8 cellular contexts compared by ENCODE assay signal in the genomic region with DNA sequence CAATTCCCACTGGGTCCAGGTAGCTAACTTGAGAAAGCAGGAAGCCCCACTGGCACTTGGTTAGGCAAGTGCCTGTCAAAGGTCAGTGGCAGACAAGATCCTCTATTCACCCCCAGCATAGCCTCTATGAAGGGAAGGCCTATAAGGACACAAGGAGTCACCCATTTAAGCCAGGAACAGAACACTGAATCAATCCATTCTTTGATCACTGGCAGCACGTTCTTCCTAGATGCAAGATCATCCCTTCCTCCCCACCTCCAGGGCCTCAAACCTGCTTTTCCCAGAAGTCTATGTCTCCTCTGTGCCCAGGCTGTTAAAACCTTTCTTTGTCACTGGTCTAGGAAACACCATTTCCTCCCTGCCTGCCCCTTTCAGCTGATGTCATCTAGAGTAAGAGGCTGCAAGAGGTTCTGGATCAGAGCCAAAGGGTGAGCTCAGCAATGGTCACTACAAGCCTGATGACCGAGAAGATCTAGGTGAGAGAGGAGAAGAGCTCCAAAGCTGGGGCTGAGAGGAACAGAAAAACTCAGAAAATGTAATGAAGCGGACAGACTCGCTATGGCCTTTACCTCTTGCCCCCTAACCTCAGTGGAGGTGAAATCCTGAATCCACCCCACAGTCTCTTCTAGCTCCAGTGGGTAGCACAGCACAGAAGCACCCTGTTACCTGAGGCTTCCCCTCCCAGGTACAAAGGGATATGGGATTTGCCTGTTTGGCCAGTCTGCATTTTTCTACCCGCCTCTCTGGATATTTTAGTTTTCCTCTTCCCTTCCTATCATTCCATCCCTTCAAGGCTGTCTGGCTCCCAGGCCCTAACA. TPM values are rescaled to one million over a fixed set of nuclear protein-coding genes. Genes with fewer than 3 reads are reported as not detected.
DNase-seq lines count a peak whose midpoint lies in the region; ATAC-seq, FAIRE-seq and TF ChIP-seq lines count a peak whose summit lies in the region.

No MANE protein-coding gene starts in this region.

- H3K36me3 ChIP-seq in endothelial cell of umbilical vein (ENCODE audit: control insufficient read depth in 2 of 2, extremely low read depth in 1 of 2, insufficient read depth in 2 of 2, low read length in 2 of 2) (peaks cover 16 to 30% of the 10 kb centered on the region in 2 experiments), vagina (peaks cover 0 to 37% of the 10 kb centered on the region in 2 donors)

- peaks cover 27% of the 10 kb centered on the region for H3K79me2 ChIP-seq in endothelial cell of umbilical vein (ENCODE audit: control insufficient read depth, insufficient read depth, low read length)

- H3K27me3 ChIP-seq in endothelial cell of umbilical vein (ENCODE audit: control insufficient read depth in 2 of 2, insufficient read depth in 2 of 2, low read length in 2 of 2) (no peaks in the 10 kb centered on the region), vagina (no peaks in the 10 kb centered on the region)

- TSS peak; percentile 70 for BruUV-seq in endothelial cell of umbilical vein (replicated peaks; lab: Mats Ljungman, UMichigan)

- CTCF ChIA-PET in endothelial cell of umbilical vein (lab: Charles Lee): interaction anchor here (0.9 to 1.4 kb wide), 5 partner anchors 9 to 451 kb away, joined by 3 to 9 read pairs (median 4); partner anchors contain the start of gene MAD2L1BP

- peak; percentile 96 for DNase-seq in COLO829 (ENCODE audit: low spot score)
- DNase-seq in HTR-8/SVneo (ENCODE audit: insufficient read length, low spot score): peak; percentile 86
- peak; percentile 92 for DNase-seq in endothelial cell of umbilical vein (ENCODE audit: low read depth, low spot score)
- DNase-seq in mucosa of gallbladder (ENCODE audit: low spot score): peak; percentile 88
- no peak for DNase-seq in vagina (ENCODE audit: extremely low spot score in 2 of 2)
- no peak for DNase-seq in D721Med (ENCODE audit: insufficient read length, low spot score)

- FAIRE-seq in HTR-8/SVneo (lab: Jason Lieb, UNC): no peak
- FAIRE-seq in endothelial cell of umbilical vein (lab: Jason Lieb, UNC): peak; percentile 100
- FAIRE-seq in D721Med (lab: Jason Lieb, UNC): no peak

- no peaks in the 10 kb centered on the region for H3K9me1 ChIP-seq in endothelial cell of umbilical vein (replicated peaks; ENCODE audit: control insufficient read depth, extremely low read depth, insufficient read depth, low read length)

- H3K4me3 ChIP-seq in endothelial cell of umbilical vein (replicated peaks in 1 of 3; ENCODE audit: insufficient read depth in 1 of 3, low read depth in 1 of 3, low read length in 3 of 3) (peak overlapping the region in 2 of 3 experiments; percentile 2 to 39), vagina (peak overlapping the region; percentile 17 to 91)

- H3K9ac ChIP-seq in endothelial cell of umbilical vein (replicated peaks; ENCODE audit: extremely low read depth, insufficient read depth, low read length): peak overlapping the region; percentile 89

- no peak overlapping the region for H2AFZ ChIP-seq in endothelial cell of umbilical vein (ENCODE audit: low read depth, low read length)

- POLR2A ChIA-PET in endothelial cell of umbilical vein (lab: Charles Lee): no interaction called here

- dilution Hi-C loops in endothelial cell of umbilical vein (cut with MboI; ENCODE audit: extremely low pct_ligation_motif_present, low sequenced_read_pairs): no loop called here

- peak overlapping the region; percentile 55 for H3K4me2 ChIP-seq in endothelial cell of umbilical vein (ENCODE audit: insufficient read depth, low read length)

- H3K9me3 ChIP-seq in endothelial cell of umbilical vein (replicated peaks; ENCODE audit: control insufficient read depth, insufficient read depth, low read length): no peaks in the 10 kb centered on the region
- no peaks in the 10 kb centered on the region for H3K9me3 ChIP-seq in vagina

- intact Hi-C loops in endothelial cell of umbilical vein (cut with micrococcal nuclease): loop anchor here (2.0 to 5.0 kb wide), 2 partner anchors 50 to 200 kb away; partner anchors contain the start of genes ABCC10, POLH and XPO5
- intact Hi-C loops in vagina (cut with DNase I): loop anchor here (5.0 kb wide), 1 partner anchor 145 kb away; the partner anchor contains the start of gene VEGFA

- peaks cover 25% of the 10 kb centered on the region for H3K4me1 ChIP-seq in endothelial cell of umbilical vein (ENCODE audit: control insufficient read depth, extremely low read depth, insufficient read depth, low read length)
- H3K4me1 ChIP-seq in vagina: peaks cover 28% of the 10 kb centered on the region

- no peaks in the 10 kb centered on the region for H4K20me1 ChIP-seq in endothelial cell of umbilical vein (replicated peaks; ENCODE audit: control insufficient read depth, extremely low read depth, insufficient read depth, low read length)

- TF ChIP-seq CTCF in endothelial cell of umbilical vein (IDR thresholded peaks at IDR 0.05; ENCODE audit: extremely low read depth in 1 of 2, insufficient read depth in 1 of 2, low read depth in 1 of 2, low read length in 2 of 2): no peak
- no peak for TF ChIP-seq CTCF in vagina (IDR thresholded peaks at IDR 0.05)
- TF ChIP-seq CTCF in D721Med (IDR thresholded peaks at IDR 0.05; ENCODE audit: insufficient read depth, missing control alignments): no peak

- TF ChIP-seq POLR2A in endothelial cell of umbilical vein (IDR thresholded peaks at IDR 0.05; ENCODE audit: low read depth, low read length) (no peak), vagina (IDR thresholded peaks at IDR 0.05) (no peak)

- ATAC-seq in SK-N-SH treated with all-trans-retinoic acid at 6 μM for 48 hours (peak; percentile 9), HG03135 (IDR thresholded peaks at IDR 0.05; ENCODE audit: unreplicated experiment) (no peak)

- peak overlapping the region; percentile 96 for H3K27ac ChIP-seq in endothelial cell of umbilical vein (ENCODE audit: insufficient read depth, low read depth, low read length)
- H3K27ac ChIP-seq in vagina: peak overlapping the region; percentile 97

TF ChIP-seq in endothelial cell of umbilical vein, 7 proteins besides CTCF, POLR2A, EP300 and RAD21 (continues in another document):
- peak; percentile 73 for TF ChIP-seq JUN (IDR thresholded peaks at IDR 0.05; ENCODE audit: borderline replicate concordance, insufficient read depth, insufficient read length, low read depth)
- TF ChIP-seq POLR2AphosphoS5 (IDR thresholded peaks at IDR 0.05; ENCODE audit: insufficient read depth, low read depth, low read length): peak; percentile 44

RNA-seq across cellular contexts. Expression of gene GTPBP2, which starts 1.8 kb away (rescaled TPM):
- total RNA-seq in endothelial cell of umbilical vein: 77.6 and 87.1 TPM in 2 replicates
- 112 and 118 TPM in 2 replicates for polyA plus RNA-seq in endothelial cell of umbilical vein
- polyA plus RNA-seq in endothelial cell of umbilical vein (2011; cell fraction: cytosol; rRNA removed): 57.8 and 62.8 TPM in 2 replicates
- 395 and 433 TPM in 2 replicates for polyA plus RNA-seq in endothelial cell of umbilical vein (2011; cell fraction: nucleus; rRNA removed)
- 59.1 and 59.4 TPM in 2 replicates for polyA plus RNA-seq in endothelial cell of umbilical vein (2012)
- 93.0 and 97.6 TPM in 2 replicates for polyA minus RNA-seq in endothelial cell of umbilical vein
- 45.7 TPM for polyA minus RNA-seq in endothelial cell of umbilical vein (2011; cell fraction: cytosol; rRNA and poly(A)+ RNA removed)
- 69.6 and 79.8 TPM in 2 replicates for polyA minus RNA-seq in endothelial cell of umbilical vein (2011; cell fraction: nucleus; rRNA and poly(A)+ RNA removed)
- 74.2 TPM for total RNA-seq in mucosa of gallbladder
- 45.7 TPM for total RNA-seq in vagina

RNA-seq across cellular contexts. Expression of gene MAD2L1BP, which starts 8.4 kb away (rescaled TPM):
- total RNA-seq in endothelial cell of umbilical vein (32.3 and 34.9 TPM in 2 replicates), mucosa of gallbladder (21.1 TPM), vagina (58.4 TPM)
- polyA plus RNA-seq in endothelial cell of umbilical vein: 62.0 and 63.5 TPM in 2 replicates
- polyA plus RNA-seq in endothelial cell of umbilical vein (2011; cell fraction: cytosol; rRNA removed): 49.8 and 50.7 TPM in 2 replicates
- polyA plus RNA-seq in endothelial cell of umbilical vein (2011; cell fraction: nucleus; rRNA removed): 26.7 and 29.3 TPM in 2 replicates
- polyA plus RNA-seq in endothelial cell of umbilical vein (2012): 20.8 and 29.5 TPM in 2 replicates
- polyA minus RNA-seq in endothelial cell of umbilical vein: 45.6 and 45.8 TPM in 2 replicates
- polyA minus RNA-seq in endothelial cell of umbilical vein (2011; cell fraction: cytosol; rRNA and poly(A)+ RNA removed): 17.9 TPM
- polyA minus RNA-seq in endothelial cell of umbilical vein (2011; cell fraction: nucleus; rRNA and poly(A)+ RNA removed): 8.0 and 13.0 TPM in 2 replicates

RNA-seq across cellular contexts. Expression of gene RSPH9, which starts 17.6 kb away (rescaled TPM):
- 0.12 and 0.27 TPM in 2 replicates for total RNA-seq in endothelial cell of umbilical vein
- 0.18 and 0.21 TPM in 2 replicates for polyA plus RNA-seq in endothelial cell of umbilical vein
- 0.14 and 0.23 TPM in 2 replicates for polyA plus RNA-seq in endothelial cell of umbilical vein (2011; cell fraction: cytosol; rRNA removed)
- 0.11 and 0.12 TPM in 2 replicates for polyA plus RNA-seq in endothelial cell of umbilical vein (2011; cell fraction: nucleus; rRNA removed)
- 0.29 and 0.50 TPM in 2 replicates for polyA plus RNA-seq in endothelial cell of umbilical vein (2012)
- polyA minus RNA-seq in endothelial cell of umbilical vein: 0.12 TPM in 1 of 2 replicates, not detected in the other
- polyA minus RNA-seq in endothelial cell of umbilical vein (2011; cell fraction: cytosol; rRNA and poly(A)+ RNA removed): not detected
- polyA minus RNA-seq in endothelial cell of umbilical vein (2011; cell fraction: nucleus; rRNA and poly(A)+ RNA removed): 0.29 TPM in 1 of 2 replicates, not detected in the other
- total RNA-seq in mucosa of gallbladder: 0.58 TPM
- 0.74 TPM for total RNA-seq in vagina

RNA-seq across cellular contexts. Expression of gene POLH, which starts 51.2 kb away (rescaled TPM):
- total RNA-seq in endothelial cell of umbilical vein (33.7 and 36.6 TPM in 2 replicates), mucosa of gallbladder (12.9 TPM), vagina (11.3 TPM)
- 8.8 and 9.3 TPM in 2 replicates for polyA plus RNA-seq in endothelial cell of umbilical vein
- 12.6 and 13.6 TPM in 2 replicates for polyA plus RNA-seq in endothelial cell of umbilical vein (2011; cell fraction: cytosol; rRNA removed)
- polyA plus RNA-seq in endothelial cell of umbilical vein (2011; cell fraction: nucleus; rRNA removed): 15.6 and 16.5 TPM in 2 replicates
- polyA plus RNA-seq in endothelial cell of umbilical vein (2012): 20.4 and 23.2 TPM in 2 replicates
- polyA minus RNA-seq in endothelial cell of umbilical vein: 38.9 and 49.3 TPM in 2 replicates
- polyA minus RNA-seq in endothelial cell of umbilical vein (2011; cell fraction: cytosol; rRNA and poly(A)+ RNA removed): 12.1 TPM
- polyA minus RNA-seq in endothelial cell of umbilical vein (2011; cell fraction: nucleus; rRNA and poly(A)+ RNA removed): 11.7 and 15.9 TPM in 2 replicates

RNA-seq across cellular contexts. Expression of gene XPO5, which starts 51.4 kb away (rescaled TPM):
- 45.9 and 50.0 TPM in 2 replicates for total RNA-seq in endothelial cell of umbilical vein
- 27.5 and 28.4 TPM in 2 replicates for polyA plus RNA-seq in endothelial cell of umbilical vein
- 34.7 and 39.9 TPM in 2 replicates for polyA plus RNA-seq in endothelial cell of umbilical vein (2011; cell fraction: cytosol; rRNA removed)
- polyA plus RNA-seq in endothelial cell of umbilical vein (2011; cell fraction: nucleus; rRNA removed): 70.5 and 78.3 TPM in 2 replicates
- polyA plus RNA-seq in endothelial cell of umbilical vein (2012): 27.5 and 35.4 TPM in 2 replicates
- polyA minus RNA-seq in endothelial cell of umbilical vein: 50.9 and 57.6 TPM in 2 replicates
- 35.9 TPM for polyA minus RNA-seq in endothelial cell of umbilical vein (2011; cell fraction: cytosol; rRNA and poly(A)+ RNA removed)
- polyA minus RNA-seq in endothelial cell of umbilical vein (2011; cell fraction: nucleus; rRNA and poly(A)+ RNA removed): 35.0 and 64.3 TPM in 2 replicates
- 31.6 TPM for total RNA-seq in mucosa of gallbladder
- 24.3 TPM for total RNA-seq in vagina

Comparison
In these comparisons a context has a peak if more than half of its experiments do, and no peak if none do; other contexts are left out.
1. DNase-seq: peak in COLO829 (single experiment), HTR-8/SVneo (single experiment), endothelial cell of umbilical vein (single experiment) and mucosa of gallbladder (single experiment); none in vagina (0 of 2) and D721Med (single experiment).